Comparison of ENCODE assay signal across 30 cellular contexts in the genomic region with DNA sequence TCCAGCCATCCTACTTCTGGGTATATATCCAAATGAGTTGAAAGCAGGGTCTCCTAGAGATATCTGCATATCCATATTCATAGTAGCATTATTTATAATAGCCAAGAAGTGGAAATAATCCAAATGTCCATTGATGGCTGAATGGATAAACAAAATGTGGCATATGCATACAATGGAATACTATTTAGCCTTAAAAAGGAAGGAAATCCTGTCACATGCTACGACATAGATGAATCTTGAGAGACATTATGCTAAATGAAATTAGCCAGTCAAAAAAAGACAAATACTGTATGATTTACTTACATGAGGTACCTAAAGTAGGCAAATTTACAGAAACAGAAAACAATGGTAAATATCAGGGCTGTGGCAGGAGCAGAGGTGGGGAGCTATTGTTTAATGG.
"Had no signal": no experiment of that assay in that cellular context is flagged by ENCODE, and none has a peak within 500 bp of the region (broad histone marks: within the 10 kb centered on the region; RNA-seq: fewer than 3 reads in every experiment).

No MANE protein-coding gene starts in this region.

- H3K36me3 Mint-ChIP-seq: natural killer cell; neural progenitor cell; stimulated activated memory B cell treated with anti-CD40 and anti-IgM and Interleukin-4, amounts not matched to agents 10 μg/mL and 1 μg/mL and 100 μg/mL, for 72 hours; type B pancreatic cell had no signal

- H3K4me3 ChIP-seq: neural progenitor cell, ovary, psoas muscle, right lobe of liver, skin epidermis, smooth muscle cell, spleen, suprapubic skin, testis, tibial artery, transverse colon, upper lobe of right lung, vagina had no signal

- DNase-seq: natural killer cell; occipital lobe; ovary; posterior cingulate gyrus; psoas muscle; right cardiac atrium; right lobe of liver; spleen; stimulated activated CD4-positive, alpha-beta T cell treated with anti-CD3 and anti-CD28 coated beads, Interleukin-12 subunit alpha, Interleukin-12 subunit beta, amount 100 ng/mL, for 4 hours; stimulated activated CD4-positive, alpha-beta T cell treated with anti-CD3 and anti-CD28 coated beads, Interleukin-1b, Interleukin-23, amount 100 ng/mL, for 48 hours; stimulated activated CD4-positive, alpha-beta T cell treated with anti-CD3 and anti-CD28 coated beads, Interleukin-4, amount 100 ng/mL, for 1 hour; stimulated activated CD4-positive, alpha-beta T cell treated with anti-CD3 and anti-CD28 coated beads, Interleukin-4, amount 100 ng/mL, for 4 hours; stimulated activated CD8-positive, alpha-beta memory T cell treated with anti-CD3 and anti-CD28 coated beads, Interleukin-4, amount 100 ng/mL, for 48 hours; stimulated activated naive CD4-positive, alpha-beta T cell; stimulated activated naive CD8-positive, alpha-beta T cell treated with anti-CD3 and anti-CD28 coated beads, Interleukin-15, amount 100 ng/mL, for 72 hours; stimulated activated naive CD8-positive, alpha-beta T cell treated with anti-CD3 and anti-CD28 coated beads, Interleukin-15, Interleukin-2, amounts not matched to agents 100 U/mL and 50 U/mL, for 24 hours; substantia nigra; testis; tibial artery; transverse colon; upper lobe of right lung had no signal

- H3K9me3 ChIP-seq: ovary, psoas muscle, right lobe of liver, spleen, suprapubic skin, testis, tibial artery, transverse colon, upper lobe of right lung, vagina had no signal

- H3K27me3 Mint-ChIP-seq: type B pancreatic cell had no signal

- H3K9me3 Mint-ChIP-seq: natural killer cell; neural progenitor cell; stimulated activated naive CD8-positive, alpha-beta T cell treated with anti-CD3 and anti-CD28 coated beads, Interleukin-15, amount 100 ng/mL, for 72 hours; type B pancreatic cell had no signal

- H3K4me3 Mint-ChIP-seq: natural killer cell; nephron; neural progenitor cell; stimulated activated memory B cell treated with anti-CD40 and anti-IgM and Interleukin-4, amounts not matched to agents 10 μg/mL and 1 μg/mL and 100 μg/mL, for 72 hours; stimulated activated naive CD8-positive, alpha-beta T cell treated with anti-CD3 and anti-CD28 coated beads, Interleukin-15, amount 100 ng/mL, for 72 hours; type B pancreatic cell had no signal

- H3K27ac Mint-ChIP-seq: natural killer cell; nephron; neural progenitor cell; stimulated activated memory B cell treated with anti-CD40 and anti-IgM and Interleukin-4, amounts not matched to agents 10 μg/mL and 1 μg/mL and 100 μg/mL, for 72 hours; stimulated activated naive CD8-positive, alpha-beta T cell treated with anti-CD3 and anti-CD28 coated beads, Interleukin-15, amount 100 ng/mL, for 72 hours; type B pancreatic cell had no signal

- ATAC-seq: natural killer cell; psoas muscle; right cardiac atrium; right lobe of liver; stimulated activated memory B cell treated with anti-CD40 and anti-IgM and Interleukin-4, amounts not matched to agents 10 μg/mL and 1 μg/mL and 100 μg/mL, for 72 hours; stimulated activated naive CD8-positive, alpha-beta T cell treated with anti-CD3 and anti-CD28 coated beads, Interleukin-15, amount 100 ng/mL, for 72 hours; stimulated activated naive CD8-positive, alpha-beta T cell treated with anti-CD3 and anti-CD28 coated beads, Interleukin-15, Interleukin-2, amounts not matched to agents 100 U/mL and 50 U/mL, for 24 hours; upper lobe of right lung had no signal

- H3K27ac ChIP-seq: neural progenitor cell, ovary, parathyroid adenoma, right lobe of liver, skin epidermis, suprapubic skin, testis, tibial artery, transverse colon, upper lobe of right lung, vagina had no signal

- H3K36me3 ChIP-seq: neural progenitor cell, ovary, right lobe of liver, spleen, suprapubic skin, tibial artery, transverse colon, upper lobe of right lung, vagina had no signal

- H3K27me3 ChIP-seq: neural progenitor cell, ovary, right lobe of liver, spleen, suprapubic skin, testis, tibial artery, transverse colon, vagina had no signal
